Comparison of ENCODE assay signal across 8 cellular contexts in genomic region chr5:134845852-134846640, GRCh38. TPM values are rescaled to one million over a fixed set of nuclear protein-coding genes. Genes with fewer than 3 reads are reported as not detected.
DNase-seq lines count a peak whose midpoint lies in the region; ATAC-seq and TF ChIP-seq lines count a peak whose summit lies in the region.

C5orf24 (plus strand) TSS chr5:134845968; CDS start chr5:134854901, 8,933 bp downstream.

- DNase-seq in GM10248 (ENCODE audit: extremely low spot score), result peak; percentile 96
- peak; percentile 92 for DNase-seq in NCI-H1048 (lab: John Stamatoyannopoulos, UW)
- DNase-seq in SKM-1 treated with dmso at 0.1 percent for 144 hours (lab: John Stamatoyannopoulos, UW; ENCODE audit: unreplicated experiment), result peak; percentile 85
- peak; percentile 97 for DNase-seq in glomerular visceral epithelial cell (ENCODE audit: extremely low spot score)
- peak; percentile 68 for DNase-seq in omental fat pad (ENCODE audit: low spot score)

- TF ChIP-seq CTCF in GM10248 (IDR thresholded peaks at IDR 0.05; ENCODE audit: control extremely low read depth, extremely low read depth, low read depth, missing control alignments) (no peak), omental fat pad (IDR thresholded peaks at IDR 0.05) (no peak)

- H3K36me3 Mint-ChIP-seq in activated naive CD8-positive, alpha-beta T cell, result peaks cover 3% of the 10 kb centered on the region

- peaks cover 30% of the 10 kb centered on the region for H3K4me1 Mint-ChIP-seq in activated naive CD8-positive, alpha-beta T cell (ENCODE audit: low read depth)

- H3K27ac ChIP-seq in temporal lobe (ENCODE audit: low read depth, low read length), result peak within 1 kb of the TSS; percentile 51

- no peaks in the 10 kb centered on the region for H3K27me3 Mint-ChIP-seq in activated naive CD8-positive, alpha-beta T cell

- peak; percentile 85 for ATAC-seq in HG02571 (IDR thresholded peaks at IDR 0.05; ENCODE audit: unreplicated experiment)
- ATAC-seq in omental fat pad (ENCODE audit: low FRiP score), result peak; percentile 98

- H3K27ac Mint-ChIP-seq in activated naive CD8-positive, alpha-beta T cell, result peak within 1 kb of the TSS; percentile 97

- CTCF ChIA-PET in GM10248 (lab: Yijun Ruan, JAX), result interaction anchor here (0.7 to 2.2 kb wide), 7 partner anchors 10 to 56 kb away, joined by 3 to 7 read pairs (median 4); no protein-coding TSS in a partner anchor

- peak within 1 kb of the TSS; percentile 98 for H3K4me3 Mint-ChIP-seq in activated naive CD8-positive, alpha-beta T cell

- no peaks in the 10 kb centered on the region for H3K9me3 Mint-ChIP-seq in activated naive CD8-positive, alpha-beta T cell (ENCODE audit: low read depth)

- POLR2A ChIA-PET in GM10248 (lab: Yijun Ruan, JAX), result interaction anchor here (0.7 to 1.1 kb wide), 7 partner anchors 14 to 670 kb away, joined by 3 to 6 read pairs (median 4); partner anchors contain the start of genes DDX46 and TXNDC15

RNA-seq across cellular contexts. Expression of gene C5orf24, which starts in this region (rescaled TPM):
- total RNA-seq in omental fat pad, result 10 to 100 TPM; 36.1 to 56.0 (median 45.9) TPM
- total RNA-seq in temporal lobe, result 75.0 TPM

Comparison
In these comparisons a context has a peak if more than half of its experiments do, and no peak if none do; other contexts are left out.
1. Peak in every context shown above with its lines: DNase-seq, ATAC-seq and H3K27ac ChIP-seq.